1 cellular context compared by ENCODE assay signal in the genomic region with DNA sequence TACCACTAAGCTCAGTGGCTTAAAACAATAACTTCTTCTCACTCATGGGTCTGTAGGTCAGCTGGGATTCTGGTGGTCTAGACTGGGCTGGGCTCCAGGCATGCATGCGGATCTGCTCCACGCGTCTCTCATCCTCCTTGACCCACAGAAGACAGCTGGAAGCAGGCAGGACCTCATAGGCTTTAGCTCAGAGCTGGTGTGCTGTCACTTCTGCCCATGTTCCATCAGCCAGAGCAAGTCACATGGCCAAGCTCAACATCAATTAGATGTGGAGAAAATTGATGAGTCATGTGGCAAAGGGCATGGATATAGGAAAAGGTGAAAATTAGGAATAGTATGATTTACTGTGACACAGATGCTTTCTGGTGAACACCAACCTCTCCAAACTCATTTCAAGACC.
TF ChIP-seq lines count a peak whose summit lies in the region.

No MANE protein-coding gene starts in this region.

TF ChIP-seq in K562, 482 proteins besides CTCF, POLR2A, EP300 and RAD21 (continued from another document):
- TF ChIP-seq PRPF4 (IDR thresholded peaks at IDR 0.05; ENCODE audit: insufficient read depth, low read depth, low read length, poor library complexity, severe bottlenecking) (no peak), ATF6 (CRISPR knock-in tag; IDR thresholded peaks at IDR 0.05) (no peak)
- TF ChIP-seq, protein P1, sequence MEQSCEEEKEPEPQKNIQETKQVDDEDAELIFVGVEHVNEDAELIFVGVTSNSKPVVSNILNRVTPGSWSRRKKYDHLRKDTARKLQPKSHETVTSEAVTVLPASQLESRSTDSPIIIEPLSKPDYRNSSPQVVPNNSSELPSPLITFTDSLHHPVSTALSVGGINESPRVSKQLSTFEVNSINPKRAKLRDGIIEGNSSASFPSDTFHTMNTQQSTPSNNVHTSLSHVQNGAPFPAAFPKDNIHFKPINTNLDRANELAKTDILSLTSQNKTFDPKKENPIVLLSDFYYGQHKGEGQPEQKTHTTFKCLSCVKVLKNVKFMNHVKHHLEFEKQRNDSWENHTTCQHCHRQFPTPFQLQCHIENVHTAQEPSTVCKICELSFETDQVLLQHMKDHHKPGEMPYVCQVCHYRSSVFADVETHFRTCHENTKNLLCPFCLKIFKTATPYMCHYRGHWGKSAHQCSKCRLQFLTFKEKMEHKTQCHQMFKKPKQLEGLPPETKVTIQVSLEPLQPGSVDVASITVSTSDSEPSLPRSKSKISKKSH (CRISPR knock-in tag; IDR thresholded peaks at IDR 0.05): no peak
